25 cellular contexts compared by ENCODE assay signal in the genomic region with DNA sequence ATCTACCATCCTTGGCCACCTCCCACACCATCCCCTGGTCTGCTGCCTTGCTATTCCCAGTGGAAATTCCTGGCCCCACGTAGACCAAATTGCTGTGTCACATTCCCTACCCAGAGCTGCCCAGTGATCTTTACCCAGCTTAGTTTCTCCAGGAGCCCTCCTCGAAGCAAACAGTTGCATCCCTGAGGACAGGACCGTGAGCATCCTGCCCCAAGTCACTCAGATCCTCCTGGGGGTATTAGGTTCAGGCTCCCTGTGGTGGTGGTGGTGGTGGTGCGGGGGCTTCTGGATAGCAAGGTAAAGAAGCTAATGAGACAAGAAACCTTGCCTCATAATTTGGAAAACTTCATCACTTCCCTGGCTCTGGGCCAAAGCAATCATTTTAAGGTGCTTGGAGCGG.
"Had no signal": no experiment of that assay in that cellular context is flagged by ENCODE, and none has a peak within 500 bp of the region (broad histone marks: within the 10 kb centered on the region; RNA-seq: fewer than 3 reads in every experiment).

No MANE protein-coding gene starts in this region.

- H3K9me3 ChIP-seq: left ventricle myocardium inferior, ovary, right atrium auricular region, right lobe of liver, tibial nerve, uterus had no signal

- H3K27me3 Mint-ChIP-seq: stimulated activated naive CD8-positive, alpha-beta T cell treated with anti-CD3 and anti-CD28 coated beads, Interleukin-15, amount 100 ng/mL, for 72 hours had no signal

- H3K4me2 ChIP-seq: smooth muscle cell had no signal

- H3K27ac Mint-ChIP-seq: immature natural killer cell; mesothelial cell of epicardium; natural killer cell; nephron progenitor cell; progenitor cell of endocrine pancreas; stimulated activated memory B cell treated with anti-CD40 and anti-IgM and Interleukin-4, amounts not matched to agents 10 μg/mL and 1 μg/mL and 100 μg/mL, for 72 hours; stimulated activated naive CD8-positive, alpha-beta T cell treated with anti-CD3 and anti-CD28 coated beads, Interleukin-15, amount 100 ng/mL, for 72 hours; type B pancreatic cell had no signal

- FAIRE-seq: islet of Langerhans had no signal

- H3K4me1 ChIP-seq: left ventricle myocardium inferior, right atrium auricular region, right lobe of liver, tibial nerve, uterus had no signal

- ATAC-seq: natural killer cell; right lobe of liver; stimulated activated memory B cell treated with anti-CD40 and anti-IgM and Interleukin-4, amounts not matched to agents 10 μg/mL and 1 μg/mL and 100 μg/mL, for 72 hours; stimulated activated naive CD8-positive, alpha-beta T cell treated with anti-CD3 and anti-CD28 coated beads, Interleukin-15, amount 100 ng/mL, for 72 hours had no signal

- H3K4me3 Mint-ChIP-seq: immature natural killer cell; mesothelial cell of epicardium; naive B cell; natural killer cell; nephron progenitor cell; stimulated activated memory B cell treated with anti-CD40 and anti-IgM and Interleukin-4, amounts not matched to agents 10 μg/mL and 1 μg/mL and 100 μg/mL, for 72 hours; stimulated activated naive CD8-positive, alpha-beta T cell treated with anti-CD3 and anti-CD28 coated beads, Interleukin-15, amount 100 ng/mL, for 72 hours; type B pancreatic cell had no signal

- H3K36me3 ChIP-seq: left ventricle myocardium inferior, ovary, right atrium auricular region, right lobe of liver, tibial nerve, uterus had no signal

- H3K4me3 ChIP-seq: left ventricle myocardium inferior, lung, ovary, right atrium auricular region, right lobe of liver, smooth muscle cell, tibial nerve, uterus had no signal

- H3K36me3 Mint-ChIP-seq: immature natural killer cell; mesothelial cell of epicardium; naive B cell; natural killer cell; stimulated activated memory B cell treated with anti-CD40 and anti-IgM and Interleukin-4, amounts not matched to agents 10 μg/mL and 1 μg/mL and 100 μg/mL, for 72 hours; type B pancreatic cell had no signal

- H3K27me3 ChIP-seq: ovary, right atrium auricular region, right lobe of liver, tibial nerve, uterus had no signal

- H3K9me3 Mint-ChIP-seq: immature natural killer cell; mesothelial cell of epicardium; naive B cell; natural killer cell; nephron progenitor cell; stimulated activated naive CD8-positive, alpha-beta T cell treated with anti-CD3 and anti-CD28 coated beads, Interleukin-15, amount 100 ng/mL, for 72 hours had no signal

- H3K27ac ChIP-seq: left ventricle myocardium inferior, ovary, right atrium auricular region, right lobe of liver, tibial nerve, uterus had no signal

- DNase-seq: hypothalamus; immature natural killer cell; left ventricle myocardium inferior; naive B cell; natural killer cell; nephron progenitor cell; ovary; right lobe of liver; stimulated activated CD4-positive, alpha-beta T cell treated with anti-CD3 and anti-CD28 coated beads, Interleukin-1b, Interleukin-23, amount 100 ng/mL, for 48 hours; stimulated activated CD4-positive, alpha-beta T cell treated with anti-CD3 and anti-CD28 coated beads, Interleukin-2, amount 100 ng/mL, for 48 hours; stimulated activated CD4-positive, alpha-beta T cell treated with anti-CD3 and anti-CD28 coated beads, Interleukin-4, amount 100 ng/mL, for 4 hours; stimulated activated CD8-positive, alpha-beta memory T cell treated with anti-CD3 and anti-CD28 coated beads, Interleukin-4, amount 100 ng/mL, for 48 hours; stimulated activated naive CD4-positive, alpha-beta T cell treated with Interleukin-2 at 50 U/mL for 16 hours; stimulated activated naive CD8-positive, alpha-beta T cell treated with anti-CD3 and anti-CD28 coated beads, Interleukin-15, amount 100 ng/mL, for 72 hours; substantia nigra; uterus had no signal

- H3K4me1 Mint-ChIP-seq: immature natural killer cell; mesothelial cell of epicardium; naive B cell; natural killer cell; stimulated activated memory B cell treated with anti-CD40 and anti-IgM and Interleukin-4, amounts not matched to agents 10 μg/mL and 1 μg/mL and 100 μg/mL, for 72 hours; stimulated activated naive CD8-positive, alpha-beta T cell treated with anti-CD3 and anti-CD28 coated beads, Interleukin-15, amount 100 ng/mL, for 72 hours had no signal
